In genomic region chr19:6876790-6877189, GRCh38 we compare ENCODE assay signal across 14 cellular contexts. TPM values are rescaled to one million over a fixed set of nuclear protein-coding genes. Genes with fewer than 3 reads are reported as not detected.
DNase-seq lines count a peak whose midpoint lies in the region; ATAC-seq and TF ChIP-seq lines count a peak whose summit lies in the region.
"Had no signal": no experiment of that assay in that cellular context is flagged by ENCODE, and none has a peak within 500 bp of the region (broad histone marks: within the 10 kb centered on the region; RNA-seq: fewer than 3 reads in every experiment).

No MANE protein-coding gene starts in this region.

- peaks cover 9% of the 10 kb centered on the region for H3K27me3 Mint-ChIP-seq in activated CD4-positive, alpha-beta T cell treated with anti-CD3 and anti-CD28 coated beads, Interleukin-2, amount 10 ng/mL, durations not matched to agents 24 days and 14 days

- no peaks in the 10 kb centered on the region for H3K27me3 ChIP-seq in transverse colon

- H3K4me1 Mint-ChIP-seq in activated CD4-positive, alpha-beta T cell treated with anti-CD3 and anti-CD28 coated beads, Interleukin-2, amount 10 ng/mL, durations not matched to agents 24 days and 14 days = peaks cover 3% of the 10 kb centered on the region
- H3K4me1 Mint-ChIP-seq: B cell had no signal

- no peak for TF ChIP-seq EP300 in transverse colon (IDR thresholded peaks at IDR 0.05; ENCODE audit: low read depth)

- WGBS in transverse colon (ENCODE audit: low coverage in 1 of 2), 2 donors = 28 to 70% methylated on average over 4 to 7 of the region's 7 CpGs

- no peak overlapping the region for H3K27ac Mint-ChIP-seq in activated CD4-positive, alpha-beta T cell treated with anti-CD3 and anti-CD28 coated beads, Interleukin-2, amount 10 ng/mL, durations not matched to agents 24 days and 14 days
- H3K27ac Mint-ChIP-seq: B cell had no signal

- no peak for TF ChIP-seq POLR2A in transverse colon (IDR thresholded peaks at IDR 0.05)

- no peak overlapping the region for H3K4me3 Mint-ChIP-seq in activated CD4-positive, alpha-beta T cell treated with anti-CD3 and anti-CD28 coated beads, Interleukin-2, amount 10 ng/mL, durations not matched to agents 24 days and 14 days
- H3K4me3 Mint-ChIP-seq: B cell had no signal

- peaks cover 3% of the 10 kb centered on the region for H3K9me3 Mint-ChIP-seq in activated CD4-positive, alpha-beta T cell treated with anti-CD3 and anti-CD28 coated beads, Interleukin-2, amount 10 ng/mL, durations not matched to agents 24 days and 14 days

- intact Hi-C loops in transverse colon (cut with DNase I; ENCODE audit: low total_unique reads) = loop anchor here (10.0 kb wide), 1 partner anchor 342 kb away; the partner anchor contains the start of gene TNFSF9
- intact Hi-C loops in activated CD4-positive, alpha-beta T cell treated with anti-CD3 and anti-CD28 coated beads, Interleukin-2, amount 10 ng/mL, durations not matched to agents 24 days and 14 days (cut with micrococcal nuclease) = no loop called here

- peaks cover 0 to 5% (median 2%) of the 10 kb centered on the region in 4 donors for H3K4me1 ChIP-seq in transverse colon

- TF ChIP-seq CTCF in transverse colon (IDR thresholded peaks at IDR 0.05) = no peak

- H3K9me3 ChIP-seq in transverse colon = peaks cover 0 to 3% of the 10 kb centered on the region in 2 donors

- peaks cover 3% of the 10 kb centered on the region for H3K36me3 Mint-ChIP-seq in activated CD4-positive, alpha-beta T cell treated with anti-CD3 and anti-CD28 coated beads, Interleukin-2, amount 10 ng/mL, durations not matched to agents 24 days and 14 days (ENCODE audit: low read depth)

- H3K4me3 ChIP-seq in transverse colon = no peak overlapping the region

- H3K36me3 ChIP-seq in transverse colon = no peaks in the 10 kb centered on the region

- no peak overlapping the region for H3K27ac ChIP-seq in transverse colon

- peak; percentile 23 for ATAC-seq in left lobe of liver

- peak; percentile 25 for DNase-seq in Ammon's horn (ENCODE audit: low spot score)
- peak; percentile 68 for DNase-seq in GF-D8 (lab: John Stamatoyannopoulos, UW)
- peak; percentile 80 for DNase-seq in NOMO-1 treated with DMSO at 0.1 percent for 48 hours (lab: John Stamatoyannopoulos, UW; ENCODE audit: unreplicated experiment)
- DNase-seq in left lobe of liver (ENCODE audit: low spot score) = no peak
- no peak for DNase-seq in foreskin melanocyte
- no peak for DNase-seq in transverse colon
- no peak for DNase-seq in activated CD4-positive, alpha-beta T cell treated with anti-CD3 and anti-CD28 coated beads, Interleukin-2, amount 10 ng/mL, durations not matched to agents 24 days and 14 days
- no peak for DNase-seq in stimulated activated CD8-positive, alpha-beta memory T cell treated with anti-CD3 and anti-CD28 coated beads, Interleukin-4, amount 100 ng/mL, for 48 hours
- DNase-seq: Karpas-422, NCI-H1048, NCI-H226, NCI-H526 treated with DMSO at 0.1 percent for 48 hours had no signal

- in situ Hi-C loops in transverse colon (cut with MboI; ENCODE audit: low pct_ligation_motif_present in 1 of 4, low pct_unique_long_range_greater_than_20kb in 1 of 4, low sequenced_read_pairs in 3 of 4) = loop anchor here in 2 of 4 donors (10.0 kb wide), 2 partner anchors 242 to 252 kb away; no protein-coding TSS in a partner anchor

RNA-seq across cellular contexts. Expression of gene ADGRE1, which starts 10.6 kb away (rescaled TPM):
- total RNA-seq in left lobe of liver (0.88 TPM), transverse colon (under 1 TPM in 2 of 4 donors, not detected in 2; 0.16 to 0.27 TPM)
- 3.8 and 4.3 TPM in 2 replicates for total RNA-seq in activated CD4-positive, alpha-beta T cell treated with anti-CD3 and anti-CD28 coated beads, Interleukin-2, amount 10 ng/mL, durations not matched to agents 24 days and 14 days
- total RNA-seq: B cell, H1 had no signal

Comparison
In these comparisons a context has a peak if more than half of its experiments do, and no peak if none do; other contexts are left out.
1. DNase-seq: peak in Ammon's horn (single experiment), GF-D8 (single experiment) and NOMO-1 treated with DMSO at 0.1 percent for 48 hours (single experiment); none in left lobe of liver (single experiment), foreskin melanocyte (single experiment), transverse colon (single experiment), activated CD4-positive, alpha-beta T cell treated with anti-CD3 and anti-CD28 coated beads, Interleukin-2, amount 10 ng/mL, durations not matched to agents 24 days and 14 days (single experiment) and stimulated activated CD8-positive, alpha-beta memory T cell treated with anti-CD3 and anti-CD28 coated beads, Interleukin-4, amount 100 ng/mL, for 48 hours (single experiment).